8 cellular contexts compared by ENCODE assay signal in the genomic region with DNA sequence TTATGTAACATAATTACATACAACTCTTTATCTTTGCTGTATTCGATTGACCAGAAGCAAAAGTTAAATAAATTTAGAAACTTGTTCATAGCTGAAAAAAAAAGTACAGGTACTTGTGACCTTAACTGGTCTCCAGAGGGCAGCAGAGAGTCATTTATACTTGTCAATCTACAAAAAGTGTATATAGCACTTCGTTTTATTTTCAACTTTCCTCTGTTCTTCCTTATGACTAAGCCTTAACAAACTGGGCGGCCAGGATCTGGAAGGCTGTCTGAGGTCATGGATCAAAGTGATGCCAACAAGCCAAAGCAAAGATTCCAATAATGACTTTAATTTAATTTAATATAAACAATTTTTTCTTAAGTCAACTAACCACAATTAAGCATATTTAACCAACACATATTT. TPM values are rescaled to one million over a fixed set of nuclear protein-coding genes. Genes with fewer than 3 reads are reported as not detected.
DNase-seq lines count a peak whose midpoint lies in the region; ATAC-seq and TF ChIP-seq lines count a peak whose summit lies in the region.

No MANE protein-coding gene starts in this region.

- DNase-seq in activated CD8-positive, alpha-beta memory T cell treated with anti-CD3 and anti-CD28 coated beads, Interleukin-2, amount 10 ng/mL, durations not matched to agents 7 days and 5 days, result peak; percentile 49
- DNase-seq in activated CD8-positive, alpha-beta memory T cell treated with anti-CD3 and anti-CD28 coated beads, Interleukin-2, amount 50 U/mL, for 48 hours, result no peak
- DNase-seq in adrenal gland, result peak; percentile 61 to 82 (median 73)
- no peak for DNase-seq in left ventricle myocardium superior
- DNase-seq in gastrocnemius medialis, result peak in 1 of 2 donors; percentile 14

- no peak for TF ChIP-seq POLR2A in adrenal gland (IDR thresholded peaks at IDR 0.05)
- TF ChIP-seq POLR2A in gastrocnemius medialis (IDR thresholded peaks at IDR 0.05), result no peak

- in situ Hi-C loops in gastrocnemius medialis (cut with MboI; ENCODE audit: low sequenced_read_pairs in 4 of 4), result loop anchor here (5.0 to 25.0 kb wide), 6 partner anchors 207 to 1247 kb away; no protein-coding TSS in a partner anchor

- H3K4me2 ChIP-seq in OCI-LY1 (ENCODE audit: low read length), result no peak overlapping the region

- no peak for ATAC-seq in activated CD8-positive, alpha-beta memory T cell treated with anti-CD3 and anti-CD28 coated beads, Interleukin-2, amount 10 ng/mL, durations not matched to agents 7 days and 5 days
- ATAC-seq in HG03342 (IDR thresholded peaks at IDR 0.05; ENCODE audit: unreplicated experiment), result peak; percentile 65
- peak; percentile 58 for ATAC-seq in left ventricle myocardium superior
- ATAC-seq in gastrocnemius medialis, result peak in 1 of 2 donors; percentile 82
- ATAC-seq in HG03097 (IDR thresholded peaks at IDR 0.05; ENCODE audit: low FRiP score, unreplicated experiment), result no peak

- TF ChIP-seq CTCF in OCI-LY1 (IDR thresholded peaks at IDR 0.05; ENCODE audit: low read length) (peak; percentile 73), adrenal gland (IDR thresholded peaks at IDR 0.05) (peak; percentile 59 to 81 (median 70)), gastrocnemius medialis (IDR thresholded peaks at IDR 0.05 in 4 of 5, conservative IDR thresholded peaks at IDR 0.05 in 1 of 5) (peak; percentile 68 to 83 (median 74))

- H3K4me1 ChIP-seq in OCI-LY1 (ENCODE audit: insufficient read depth, low read length, severe bottlenecking) (no peaks in the 10 kb centered on the region), adrenal gland (replicated peaks in 1 of 2) (no peaks in the 10 kb centered on the region), gastrocnemius medialis (no peaks in the 10 kb centered on the region)

- H3F3A ChIP-seq in OCI-LY1 (ENCODE audit: insufficient read depth, low read length), result no peaks in the 10 kb centered on the region

- CTCF ChIA-PET in activated CD8-positive, alpha-beta memory T cell treated with anti-CD3 and anti-CD28 coated beads, Interleukin-2, amount 10 ng/mL, durations not matched to agents 7 days and 5 days (lab: Charles Lee), result interaction anchor here (0.6 to 3.3 kb wide), 28 partner anchors 10 to 1241 kb away, joined by 3 to 39 read pairs (median 4); no protein-coding TSS in a partner anchor

- no peak overlapping the region for H3K27ac ChIP-seq in OCI-LY1 (ENCODE audit: low read depth, low read length, poor library complexity, severe bottlenecking)
- H3K27ac ChIP-seq in adrenal gland, result no peak overlapping the region
- no peak overlapping the region for H3K27ac ChIP-seq in gastrocnemius medialis

- H3K4me1 Mint-ChIP-seq in activated CD8-positive, alpha-beta memory T cell treated with anti-CD3 and anti-CD28 coated beads, Interleukin-2, amount 10 ng/mL, durations not matched to agents 7 days and 5 days, result no peaks in the 10 kb centered on the region

- H3K9me2 ChIP-seq in OCI-LY1 (ENCODE audit: low read depth, low read length), result no peaks in the 10 kb centered on the region

- no peaks in the 10 kb centered on the region for H4K20me1 ChIP-seq in OCI-LY1 (ENCODE audit: insufficient read depth, low read length)

- H3K79me2 ChIP-seq in OCI-LY1 (ENCODE audit: insufficient read depth, low read length), result no peaks in the 10 kb centered on the region

- H3K4me3 Mint-ChIP-seq in activated CD8-positive, alpha-beta memory T cell treated with anti-CD3 and anti-CD28 coated beads, Interleukin-2, amount 10 ng/mL, durations not matched to agents 7 days and 5 days, result no peak overlapping the region

- WGBS in adrenal gland, 4 donors, result 3 to 5% (median 4%) methylated on average over 3 of the region's 3 CpGs

- H3K27me3 ChIP-seq in OCI-LY1 (ENCODE audit: insufficient read depth, low read length), result no peaks in the 10 kb centered on the region
- no peaks in the 10 kb centered on the region for H3K27me3 ChIP-seq in adrenal gland
- no peaks in the 10 kb centered on the region for H3K27me3 ChIP-seq in gastrocnemius medialis

- H3K9me3 Mint-ChIP-seq in activated CD8-positive, alpha-beta memory T cell treated with anti-CD3 and anti-CD28 coated beads, Interleukin-2, amount 10 ng/mL, durations not matched to agents 7 days and 5 days (ENCODE audit: low read depth), result no peaks in the 10 kb centered on the region

- no peak overlapping the region for H3K4me3 ChIP-seq in OCI-LY1 (ENCODE audit: low read depth, low read length, poor library complexity, severe bottlenecking)
- H3K4me3 ChIP-seq in adrenal gland, result no peak overlapping the region
- H3K4me3 ChIP-seq in gastrocnemius medialis, result no peak overlapping the region

- no peak overlapping the region for H3K27ac Mint-ChIP-seq in activated CD8-positive, alpha-beta memory T cell treated with anti-CD3 and anti-CD28 coated beads, Interleukin-2, amount 10 ng/mL, durations not matched to agents 7 days and 5 days

- intact Hi-C loops in adrenal gland (cut with DNase I), result loop anchor here (5.0 to 10.0 kb wide), 4 partner anchors 207 to 390 kb away; no protein-coding TSS in a partner anchor
- intact Hi-C loops in left ventricle myocardium superior (cut with micrococcal nuclease), result loop anchor here (2.0 kb wide), 1 partner anchor 216 kb away; no protein-coding TSS in a partner anchor
- intact Hi-C loops in gastrocnemius medialis (cut with DNase I; ENCODE audit: low total_unique reads), result loop anchor here (1.0 to 5.0 kb wide), 2 partner anchors 210 to 387 kb away; no protein-coding TSS in a partner anchor

- H3K9me3 ChIP-seq in OCI-LY1 (ENCODE audit: low read length) (no peaks in the 10 kb centered on the region), adrenal gland (replicated peaks in 1 of 3) (no peaks in the 10 kb centered on the region), gastrocnemius medialis (no peaks in the 10 kb centered on the region)

- no peaks in the 10 kb centered on the region for H3K36me3 ChIP-seq in OCI-LY1 (ENCODE audit: insufficient read depth, low read length)
- H3K36me3 ChIP-seq in adrenal gland (replicated peaks in 1 of 2), result no peaks in the 10 kb centered on the region
- no peaks in the 10 kb centered on the region for H3K36me3 ChIP-seq in gastrocnemius medialis

- H3K27me3 Mint-ChIP-seq in activated CD8-positive, alpha-beta memory T cell treated with anti-CD3 and anti-CD28 coated beads, Interleukin-2, amount 10 ng/mL, durations not matched to agents 7 days and 5 days, result peaks cover 12% of the 10 kb centered on the region

- no peak overlapping the region for H3K9ac ChIP-seq in OCI-LY1 (ENCODE audit: low read length)

- no peaks in the 10 kb centered on the region for H3K36me3 Mint-ChIP-seq in activated CD8-positive, alpha-beta memory T cell treated with anti-CD3 and anti-CD28 coated beads, Interleukin-2, amount 10 ng/mL, durations not matched to agents 7 days and 5 days

- no peak overlapping the region for H2AFZ ChIP-seq in OCI-LY1 (ENCODE audit: low read length)

RNA-seq across cellular contexts. Expression of gene C10orf67, which starts 29.8 kb away (rescaled TPM):
- total RNA-seq in activated CD8-positive, alpha-beta memory T cell treated with anti-CD3 and anti-CD28 coated beads, Interleukin-2, amount 10 ng/mL, durations not matched to agents 7 days and 5 days, result under 1 TPM in 1 of 2 experiments, not detected in 1; 0.07 TPM
- under 1 TPM in 2 of 8 donors, not detected in 6; 0.23 to 0.43 TPM for total RNA-seq in adrenal gland
- under 1 TPM; 0.03 to 0.13 (median 0.08) TPM for polyA plus RNA-seq in adrenal gland
- total RNA-seq in left ventricle myocardium superior, result 0.62 TPM
- total RNA-seq in gastrocnemius medialis, result under 1 TPM in 1 of 4 donors, not detected in 3; 0.09 TPM

Comparison
In these comparisons a context has a peak if more than half of its experiments do, and no peak if none do; other contexts are left out.
1. DNase-seq: peak in activated CD8-positive, alpha-beta memory T cell treated with anti-CD3 and anti-CD28 coated beads, Interleukin-2, amount 10 ng/mL, durations not matched to agents 7 days and 5 days (single experiment) and adrenal gland (7 of 7); none in activated CD8-positive, alpha-beta memory T cell treated with anti-CD3 and anti-CD28 coated beads, Interleukin-2, amount 50 U/mL, for 48 hours (single experiment) and left ventricle myocardium superior (single experiment).
2. ATAC-seq: peak in HG03342 (single experiment) and left ventricle myocardium superior (single experiment); none in activated CD8-positive, alpha-beta memory T cell treated with anti-CD3 and anti-CD28 coated beads, Interleukin-2, amount 10 ng/mL, durations not matched to agents 7 days and 5 days (single experiment) and HG03097 (single experiment).
3. Peak in every context shown above with its lines, with median percentiles within 50 percentile points of each other: CTCF ChIP-seq.